9 cellular contexts compared by ENCODE assay signal in the genomic region with DNA sequence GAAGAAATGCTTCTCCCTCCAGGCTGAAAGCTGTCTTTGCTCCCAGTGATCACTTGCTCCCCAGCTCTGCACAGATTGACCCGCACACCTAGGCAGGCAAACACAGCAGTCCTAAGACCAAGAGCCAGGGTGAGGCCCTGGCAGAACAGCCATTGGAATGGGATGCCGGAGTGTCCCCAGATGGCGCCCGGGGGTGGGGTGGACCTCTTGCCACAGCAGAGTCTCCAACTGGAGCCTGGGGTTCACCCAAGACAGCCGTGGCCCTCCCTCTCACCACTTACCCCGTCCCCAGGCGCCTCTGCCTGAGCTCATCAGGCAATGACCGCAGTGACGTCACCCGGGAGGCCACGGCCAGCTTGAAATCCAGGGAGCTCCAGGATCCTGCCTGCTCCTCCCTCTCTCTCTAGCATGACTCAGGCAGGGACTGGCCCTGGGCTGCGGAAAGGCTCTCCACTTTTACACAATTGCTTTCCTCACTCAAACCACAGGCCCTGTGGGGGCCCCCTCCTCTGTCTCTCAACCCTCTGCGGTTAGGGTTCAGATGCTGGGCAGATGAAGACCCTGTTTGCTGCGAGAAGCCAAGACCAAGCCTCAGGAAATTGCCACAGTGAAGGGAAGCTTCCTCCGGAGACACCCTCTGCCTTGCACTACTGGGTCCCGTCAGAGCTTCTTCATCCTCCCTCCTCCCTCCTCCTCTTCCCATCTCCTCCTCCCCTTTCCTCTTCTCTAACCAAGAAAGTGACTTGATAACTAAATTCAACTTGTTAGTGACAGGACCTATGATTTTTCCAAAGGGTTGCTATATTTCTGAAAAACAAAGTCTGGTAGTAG. TPM values are rescaled to one million over a fixed set of nuclear protein-coding genes. Genes with fewer than 3 reads are reported as not detected.
A peak's percentile ranks its signal among the peaks of the same experiment; 100 is the strongest.
DNase-seq lines count a peak whose midpoint lies in the region; ATAC-seq and TF ChIP-seq lines count a peak whose summit lies in the region.
"Had no signal": no experiment of that assay in that cellular context is flagged by ENCODE, and none has a peak within 500 bp of the region (broad histone marks: within the 10 kb centered on the region; RNA-seq: fewer than 3 reads in every experiment).

No MANE protein-coding gene starts in this region.

- intact Hi-C loops in left cardiac atrium (cut with DNase I): no loop called here
- intact Hi-C loops in psoas muscle (cut with DNase I): no loop called here

- H3K9me3 ChIP-seq in psoas muscle: no peaks in the 10 kb centered on the region

- no peak for TF ChIP-seq CTCF in psoas muscle (IDR thresholded peaks at IDR 0.05)

- peaks cover 0 to 20% (median 0%) of the 10 kb centered on the region in 3 donors for H3K27me3 ChIP-seq in psoas muscle (ENCODE audit: insufficient read depth in 3 of 3, low read length in 2 of 3)

- H3K27ac ChIP-seq in psoas muscle: peak overlapping the region; percentile 18
- H3K27ac ChIP-seq: C4-2B had no signal

- H3K4me3 ChIP-seq in psoas muscle: peak overlapping the region; percentile 4

- H3K36me3 ChIP-seq in psoas muscle (ENCODE audit: insufficient read depth in 1 of 2, low read depth in 1 of 2): no peaks in the 10 kb centered on the region

- ATAC-seq in left cardiac atrium: peak; percentile 98
- peak; percentile 90 to 94 (median 93) for ATAC-seq in psoas muscle
- no peak for ATAC-seq in HG02852 (IDR thresholded peaks at IDR 0.05; ENCODE audit: unreplicated experiment)

- no peaks in the 10 kb centered on the region for H3K4me1 ChIP-seq in psoas muscle

- WGBS in psoas muscle, 3 donors: 14 to 19% (median 16%) methylated on average over 14 to 16 of the region's 16 CpGs

- DNase-seq in NCI-H1694 treated with DMSO at 0.1 percent for 48 hours (lab: John Stamatoyannopoulos, UW) (peak; percentile 9), NCI-H1694 (lab: John Stamatoyannopoulos, UW) (no peak), SIG-M5 treated with dmso at 0.1 percent for 504 hours (lab: John Stamatoyannopoulos, UW; ENCODE audit: unreplicated experiment) (peak; percentile 98), amniotic stem cell (lab: John Stamatoyannopoulos, UW) (peak; percentile 96), left cardiac atrium (peak; percentile 96), psoas muscle (peak; percentile 96 to 97), NCI-H82 treated with DMSO at 0.1 percent for 48 hours (lab: John Stamatoyannopoulos, UW; ENCODE audit: unreplicated experiment) (no peak)

RNA-seq across cellular contexts. Expression of gene PTGES, which starts 24.3 kb away (rescaled TPM):
- total RNA-seq in left cardiac atrium (1 to 10 TPM; 4.5 to 7.9 TPM), psoas muscle (under 1 TPM; 0.32 to 0.67 (median 0.50) TPM)
- polyA plus RNA-seq in psoas muscle: under 1 TPM; 0.32 to 0.68 (median 0.40) TPM

RNA-seq across cellular contexts. Expression of gene TOR1B, which starts 25.8 kb away (rescaled TPM):
- total RNA-seq in left cardiac atrium (10 to 100 TPM; 11.6 to 12.7 TPM), psoas muscle (10 to 100 TPM; 13.5 to 15.9 (median 14.3) TPM)
- 10 to 100 TPM; 13.0 to 30.1 (median 15.9) TPM for polyA plus RNA-seq in psoas muscle

RNA-seq across cellular contexts. Expression of gene TOR1A, which starts 46.8 kb away (rescaled TPM):
- 10 to 100 TPM; 16.5 to 21.1 TPM for total RNA-seq in left cardiac atrium
- 10 to 100 TPM; 10.4 to 18.5 (median 12.9) TPM for total RNA-seq in psoas muscle
- 10 to 100 TPM; 17.9 to 25.4 (median 24.0) TPM for polyA plus RNA-seq in psoas muscle

RNA-seq across cellular contexts. Expression of gene C9orf78, which starts 57.9 kb away (rescaled TPM):
- total RNA-seq in left cardiac atrium: 10 to 100 TPM; 26.0 to 33.2 TPM
- total RNA-seq in psoas muscle: 10 to 100 TPM; 37.1 to 53.2 (median 44.5) TPM
- polyA plus RNA-seq in psoas muscle: 100 to 1,000 TPM in 1 of 3 donors, 10 to 100 TPM in 2; 73.0 to 157 (median 98.0) TPM

RNA-seq across cellular contexts. Expression of gene USP20, which starts 58.1 kb away (rescaled TPM):
- total RNA-seq in left cardiac atrium (10 to 100 TPM; 13.9 to 14.3 TPM), psoas muscle (10 to 100 TPM; 12.6 to 18.4 (median 16.5) TPM)
- 10 to 100 TPM in 2 of 3 donors, 1 to 10 TPM in 1; 9.5 to 16.2 (median 11.1) TPM for polyA plus RNA-seq in psoas muscle

Comparison
In these comparisons a context has a peak if more than half of its experiments do, and no peak if none do; other contexts are left out.
1. DNase-seq: peak in NCI-H1694 treated with DMSO at 0.1 percent for 48 hours (single experiment), SIG-M5 treated with dmso at 0.1 percent for 504 hours (single experiment), amniotic stem cell (single experiment), left cardiac atrium (single experiment) and psoas muscle (2 of 2); none in NCI-H1694 (single experiment) and NCI-H82 treated with DMSO at 0.1 percent for 48 hours (single experiment).